Comparison of ENCODE assay signal across 11 cellular contexts in the genomic region with DNA sequence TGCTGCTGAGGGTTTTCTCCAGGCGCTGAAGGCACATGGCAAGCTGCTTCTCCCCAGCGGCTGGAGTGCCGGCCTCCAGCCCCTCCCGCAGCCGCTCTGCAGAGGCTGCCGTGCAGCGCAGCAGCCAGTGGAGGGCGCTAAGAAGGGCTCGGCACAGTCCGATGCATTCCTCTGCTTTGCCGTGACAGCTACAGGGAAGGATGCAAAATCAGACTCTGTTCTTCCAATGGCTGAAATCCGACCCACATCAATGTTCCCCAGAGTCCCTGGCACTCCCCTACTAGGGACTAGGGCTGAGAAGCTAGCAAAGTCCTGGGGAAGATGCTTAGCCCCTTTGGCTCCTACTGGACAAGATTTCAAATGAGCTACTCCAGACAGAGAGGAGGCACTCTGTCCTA. TPM values are rescaled to one million over a fixed set of nuclear protein-coding genes. Genes with fewer than 3 reads are reported as not detected.
A peak's percentile ranks its signal among the peaks of the same experiment; 100 is the strongest.
DNase-seq lines count a peak whose midpoint lies in the region; ATAC-seq, FAIRE-seq and TF ChIP-seq lines count a peak whose summit lies in the region.
"Had no signal": no experiment of that assay in that cellular context is flagged by ENCODE, and none has a peak within 500 bp of the region (broad histone marks: within the 10 kb centered on the region; RNA-seq: fewer than 3 reads in every experiment).

No MANE protein-coding gene starts in this region.

- H4K5ac ChIP-seq in IMR-90 (ENCODE audit: low read depth, low read length) = no peak overlapping the region

- no peak overlapping the region for H3K9ac ChIP-seq in IMR-90 (ENCODE audit: low read depth, low read length)

- CTCF ChIA-PET in IMR-90 (lab: Yijun Ruan, JAX) = interaction anchor here (0.7 to 1.4 kb wide), 7 partner anchors 14 to 79 kb away, joined by 3 to 6 read pairs (median 4); a partner anchor contains a TSS

- peak; percentile 62 for TF ChIP-seq RAD21 in IMR-90 (IDR thresholded peaks at IDR 0.05; ENCODE audit: low read length)

- DNase-seq in D721Med (ENCODE audit: insufficient read length, low spot score) (peak; percentile 77), IMR-90 (peak; percentile 47), astrocyte of the spinal cord (ENCODE audit: low read depth, low spot score) (peak; percentile 53), middle frontal gyrus (ENCODE audit: extremely low spot score, low spot score) (peak; percentile 59), natural killer cell (no peak), putamen (ENCODE audit: low spot score) (no peak), posterior vena cava (ENCODE audit: low spot score) (no peak)

- no peak overlapping the region for H2AK9ac ChIP-seq in IMR-90 (replicated peaks; ENCODE audit: low read depth, low read length, poor library complexity)

- no peak overlapping the region for H4K91ac ChIP-seq in IMR-90 (ENCODE audit: insufficient read depth, low read depth, low read length)

- peaks cover 1% of the 10 kb centered on the region; the same call in 1 of the 2 replicates for H3K4me1 ChIP-seq in IMR-90 (ENCODE audit: control insufficient read depth, insufficient read depth, low read length)

- H3K27ac ChIP-seq in IMR-90 (ENCODE audit: insufficient read depth, low read length) = no peak overlapping the region

- no peak for TF ChIP-seq POLR2A in IMR-90 (IDR thresholded peaks at IDR 0.05; ENCODE audit: low read depth, low read length)

- no peaks in the 10 kb centered on the region for H3K9me3 Mint-ChIP-seq in natural killer cell

- in situ Hi-C loops in IMR-90 (cut with MboI; ENCODE audit: low sequenced_read_pairs) = no loop called here
- in situ Hi-C loops in astrocyte of the spinal cord (cut with HindIII; ENCODE audit: low sequenced_read_pairs) = no loop called here

- H3K9me3 ChIP-seq in IMR-90 (ENCODE audit: control insufficient read depth, insufficient read depth, low read length) = no peaks in the 10 kb centered on the region

- WGBS in IMR-90 (ENCODE audit: extremely low coverage in 2 of 2, insufficient read length in 1 of 2), 2 experiments = 23% methylated on average over 9 of the region's 12 CpGs; no CpG with 5 or more reads in 1 of the 2 experiments

- H3K4me1 Mint-ChIP-seq in natural killer cell = peaks cover 0 to 3% of the 10 kb centered on the region in 2 donors

- H2BK120ac ChIP-seq in IMR-90 (ENCODE audit: low read depth, low read length) = no peak overlapping the region

- no peak for FAIRE-seq in D721Med (lab: Jason Lieb, UNC)

- no peak overlapping the region for H2BK5ac ChIP-seq in IMR-90 (ENCODE audit: low read depth, low read length, poor library complexity, severe bottlenecking)

- H3K56ac ChIP-seq in IMR-90 (ENCODE audit: extremely low read depth, insufficient read depth, low read length) = no peak overlapping the region

- H3K36me3 ChIP-seq in IMR-90 (ENCODE audit: control insufficient read depth, insufficient read depth, low read length) = peaks cover 41% of the 10 kb centered on the region

- no peak overlapping the region for H2BK15ac ChIP-seq in IMR-90 (ENCODE audit: low read depth, low read length)

- TF ChIP-seq CTCF in D721Med (IDR thresholded peaks at IDR 0.05; ENCODE audit: insufficient read depth, missing control alignments) (peak; percentile 72), IMR-90 (conservative IDR thresholded peaks at IDR 0.05; ENCODE audit: low read depth, low read length) (peak; percentile 74), astrocyte of the spinal cord (IDR thresholded peaks at IDR 0.05; ENCODE audit: low read depth, low read length) (peak; percentile 95), natural killer cell (IDR thresholded peaks at IDR 0.05) (no peak)

- no peaks in the 10 kb centered on the region; the same call in 1 of the 2 replicates for H4K20me1 ChIP-seq in IMR-90 (ENCODE audit: insufficient read depth, low read length)

- no peak overlapping the region for H2AK5ac ChIP-seq in IMR-90 (ENCODE audit: low read depth, low read length)

- intact Hi-C loops in IMR-90 (cut with micrococcal nuclease) (no loop called here), natural killer cell (cut with micrococcal nuclease) (no loop called here), posterior vena cava (cut with DNase I) (no loop called here)

- H3K36me3 Mint-ChIP-seq in natural killer cell = no peaks in the 10 kb centered on the region

- H3K27me3 Mint-ChIP-seq in natural killer cell (ENCODE audit: low read depth in 2 of 2) = no peaks in the 10 kb centered on the region

- H2AFZ ChIP-seq in IMR-90 (replicated peaks; ENCODE audit: low read length, poor library complexity) = no peak overlapping the region

- no peaks in the 10 kb centered on the region for H3K9me1 ChIP-seq in IMR-90 (ENCODE audit: insufficient read depth, low read length)

- dilution Hi-C loops in IMR-90 (cut with HindIII; ENCODE audit: low sequenced_read_pairs, unreplicated experiment) = no loop called here

- H3K23ac ChIP-seq in IMR-90 (ENCODE audit: low read depth, low read length) = no peak overlapping the region

- no peak overlapping the region for H3K4me2 ChIP-seq in IMR-90 (ENCODE audit: low read depth, low read length)

- no peak overlapping the region for H3K27ac Mint-ChIP-seq in natural killer cell

- H3K4me3 Mint-ChIP-seq in natural killer cell = no peak overlapping the region

- no peak overlapping the region for H2BK20ac ChIP-seq in IMR-90 (ENCODE audit: low read depth, low read length)

- H3K14ac ChIP-seq in IMR-90 (replicated peaks; ENCODE audit: low read depth, low read length) = no peak overlapping the region

- peaks cover 4 to 12% of the 10 kb centered on the region in 2 experiments; a peak in 2 of 4 replicates for H3K79me1 ChIP-seq in IMR-90 (ENCODE audit: low read depth in 1 of 2, low read length in 2 of 2)

- POLR2A ChIA-PET in IMR-90 (lab: Charles Lee; ENCODE audit: unreplicated experiment) = no interaction called here

- no peaks in the 10 kb centered on the region for H3K27me3 ChIP-seq in IMR-90 (ENCODE audit: control insufficient read depth, insufficient read depth, low read length)

- ATAC-seq in IMR-90 (ENCODE audit: low read depth) (peak; percentile 84), natural killer cell (no peak), GM19351 (IDR thresholded peaks at IDR 0.05; ENCODE audit: unreplicated experiment) (no peak)

- no peak overlapping the region for H3K18ac ChIP-seq in IMR-90 (ENCODE audit: low read depth, low read length)

- H4K8ac ChIP-seq in IMR-90 (ENCODE audit: low read depth in 2 of 2, low read length in 2 of 2) = no peak overlapping the region

- 0 out of 2 replicates have a peak overlapping the region, but pooled peaks have one; percentile 8 for H3K4ac ChIP-seq in IMR-90 (ENCODE audit: low read depth, low read length)

- BruUV-seq in IMR-90 (replicated peaks; lab: Mats Ljungman, UMichigan) = no TSS peak

- H3K4me3 ChIP-seq in IMR-90 (ENCODE audit: insufficient read depth, low read depth, low read length) (no peak overlapping the region), astrocyte of the spinal cord (ENCODE audit: low read depth, low read length) (no peak overlapping the region)
- H3K4me3 ChIP-seq: lung had no signal

TF ChIP-seq in IMR-90, 13 proteins besides CTCF, POLR2A, EP300 and RAD21:
- TF ChIP-seq SMC3 (IDR thresholded peaks at IDR 0.05; ENCODE audit: low read depth, low read length) = peak; percentile 67
- no peak for TF ChIP-seq RFX5 (IDR thresholded peaks at IDR 0.05; ENCODE audit: low read depth, low read length)
- TF ChIP-seq FOS (IDR thresholded peaks at IDR 0.05; ENCODE audit: low read depth, low read length) = no peak
- 0 out of 2 replicates have a peak, but pooled peaks have one; percentile 8 for TF ChIP-seq MXI1 (IDR thresholded peaks at IDR 0.05; ENCODE audit: borderline replicate concordance, low read depth, low read length)
- peak; percentile 62; the same call in 1 of the 2 replicates for TF ChIP-seq MAZ (IDR thresholded peaks at IDR 0.05; ENCODE audit: borderline replicate concordance, low read depth, low read length)

RNA-seq across cellular contexts. Expression of a gene that starts 19.0 kb away (rescaled TPM):
- total RNA-seq in IMR-90 (2012; rRNA removed) = 18.6 and 25.8 TPM in 2 replicates
- 73.6 and 79.0 TPM in 2 replicates for polyA plus RNA-seq in IMR-90 (2012; rRNA removed)
- 29.9 and 49.0 TPM in 2 replicates for polyA plus RNA-seq in IMR-90 (2012; cell fraction: cytosol; rRNA removed)
- polyA plus RNA-seq in IMR-90 (2012; cell fraction: nucleus; rRNA removed; ENCODE audit: low replicate concordance) = 167 and 365 TPM in 2 replicates
- 100 to 1,000 TPM; 115 to 141 (median 126) TPM for total RNA-seq in natural killer cell
- 10 to 100 TPM; 46.2 to 53.2 TPM for total RNA-seq in posterior vena cava

RNA-seq across cellular contexts. Expression of a gene that starts 19.9 kb away (rescaled TPM):
- total RNA-seq in IMR-90 (2012; rRNA removed) (not detected in 2 replicates), natural killer cell (not detected), posterior vena cava (10 to 100 TPM in 1 of 2 donors, under 1 TPM in 1; 0.69 to 15.3 TPM)
- not detected in 2 replicates for polyA plus RNA-seq in IMR-90 (2012; rRNA removed)
- polyA plus RNA-seq in IMR-90 (2012; cell fraction: cytosol; rRNA removed) = 0.03 and 0.05 TPM in 2 replicates
- polyA plus RNA-seq in IMR-90 (2012; cell fraction: nucleus; rRNA removed; ENCODE audit: low replicate concordance) = 0.04 TPM in 1 of 2 replicates, not detected in the other
- total RNA-seq: activated CD8-positive, alpha-beta memory T cell treated with anti-CD3 and anti-CD28 coated beads for 36 hours; temporal lobe had no signal

RNA-seq across cellular contexts. Expression of a gene that starts 27.6 kb away (rescaled TPM):
- 20.8 and 22.0 TPM in 2 replicates for total RNA-seq in IMR-90 (2012; rRNA removed)
- polyA plus RNA-seq in IMR-90 (2012; rRNA removed) = 21.9 and 23.4 TPM in 2 replicates
- 22.4 and 25.8 TPM in 2 replicates for polyA plus RNA-seq in IMR-90 (2012; cell fraction: cytosol; rRNA removed)
- 17.8 and 22.5 TPM in 2 replicates for polyA plus RNA-seq in IMR-90 (2012; cell fraction: nucleus; rRNA removed; ENCODE audit: low replicate concordance)
- total RNA-seq in natural killer cell = 10 to 100 TPM; 40.8 to 55.7 (median 42.3) TPM
- 10 to 100 TPM; 50.8 to 65.8 TPM for total RNA-seq in posterior vena cava

RNA-seq across cellular contexts. Expression of a gene that starts 54.6 kb away (rescaled TPM):
- total RNA-seq in IMR-90 (2012; rRNA removed) = 123 and 125 TPM in 2 replicates
- polyA plus RNA-seq in IMR-90 (2012; rRNA removed) = 154 and 155 TPM in 2 replicates
- polyA plus RNA-seq in IMR-90 (2012; cell fraction: cytosol; rRNA removed) = 69.3 and 125 TPM in 2 replicates
- polyA plus RNA-seq in IMR-90 (2012; cell fraction: nucleus; rRNA removed; ENCODE audit: low replicate concordance) = 121 and 167 TPM in 2 replicates
- 10 to 100 TPM; 66.1 to 83.8 (median 78.9) TPM for total RNA-seq in natural killer cell
- 10 to 100 TPM; 57.6 to 65.5 TPM for total RNA-seq in posterior vena cava

Comparison
In these comparisons a context has a peak if more than half of its experiments do, and no peak if none do; other contexts are left out.
1. DNase-seq: peak in D721Med (single experiment), IMR-90 (single experiment), astrocyte of the spinal cord (single experiment) and middle frontal gyrus (single experiment); none in natural killer cell (single experiment), putamen (single experiment) and posterior vena cava (single experiment).